Comparison of ENCODE assay signal across 26 cellular contexts in the genomic region with DNA sequence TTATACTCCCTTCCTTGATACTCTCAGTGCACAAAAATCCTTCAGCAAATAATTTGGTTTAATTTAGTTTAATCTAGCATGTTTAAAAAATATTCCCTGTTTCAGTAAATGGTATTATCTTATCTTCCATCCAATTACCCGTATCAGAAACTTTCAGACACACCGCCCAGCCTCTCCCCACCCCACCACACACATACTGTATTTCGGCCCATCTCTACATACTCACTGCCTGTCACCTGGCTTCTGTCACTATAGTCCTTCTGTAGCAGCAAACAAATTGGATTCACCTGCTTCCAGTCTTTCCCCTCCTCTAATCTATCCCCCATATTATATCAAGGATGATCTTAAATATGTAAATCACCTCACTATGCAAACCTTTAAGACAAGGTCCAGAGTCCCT.
"Had no signal": no experiment of that assay in that cellular context is flagged by ENCODE, and none has a peak within 500 bp of the region (broad histone marks: within the 10 kb centered on the region; RNA-seq: fewer than 3 reads in every experiment).

No MANE protein-coding gene starts in this region.

- H3K36me3 ChIP-seq: stomach, suprapubic skin, thoracic aorta, thyroid gland, tibial artery, tibial nerve, transverse colon, upper lobe of left lung, upper lobe of right lung, uterus, vagina had no signal

- H3K4me3 ChIP-seq: stomach, suprapubic skin, testis, thoracic aorta, thyroid gland, tibial artery, tibial nerve, transverse colon, upper lobe of left lung, upper lobe of right lung, uterus, vagina had no signal

- ATAC-seq: stimulated activated effector memory CD8-positive, alpha-beta T cell treated with anti-CD3 and anti-CD28 coated beads, Interleukin-12 subunit alpha, Interleukin-12 subunit beta, amount 100 ng/mL, for 72 hours; stimulated activated memory B cell treated with anti-CD40 and anti-IgM and Interleukin-4, amounts not matched to agents 10 μg/mL and 1 μg/mL and 100 μg/mL, for 72 hours; stimulated activated naive B cell treated with anti-CD40 and anti-IgM and Interleukin-4, amounts not matched to agents 10 μg/mL and 1 μg/mL and 100 μg/mL, for 72 hours; stimulated activated naive CD8-positive, alpha-beta T cell treated with anti-CD3 and anti-CD28 coated beads, Interleukin-15, amount 100 ng/mL, for 72 hours; stimulated activated naive CD8-positive, alpha-beta T cell treated with anti-CD3 and anti-CD28 coated beads, Interleukin-15, Interleukin-2, amounts not matched to agents 100 U/mL and 50 U/mL, for 24 hours; upper lobe of right lung had no signal

- DNase-seq: stimulated activated CD4-positive, alpha-beta T cell treated with anti-CD3 and anti-CD28 coated beads, Interleukin-2, amount 100 ng/mL, for 48 hours; stimulated activated CD4-positive, alpha-beta T cell treated with anti-CD3 and anti-CD28 coated beads, Interleukin-4, amount 100 ng/mL, for 1 hour; stimulated activated CD4-positive, alpha-beta T cell treated with anti-CD3 and anti-CD28 coated beads, Interleukin-4, amount 100 ng/mL, for 24 hours; stimulated activated CD4-positive, alpha-beta T cell treated with anti-CD3 and anti-CD28 coated beads, Interleukin-4, amount 100 ng/mL, for 4 hours; stimulated activated CD8-positive, alpha-beta memory T cell treated with anti-CD3 and anti-CD28 coated beads, Interleukin-4, amount 100 ng/mL, for 48 hours; stimulated activated naive B cell treated with anti-CD40 and anti-IgM and Interleukin-4, amounts not matched to agents 10 μg/mL and 1 μg/mL and 100 μg/mL, for 72 hours; stimulated activated naive CD4-positive, alpha-beta T cell; stimulated activated naive CD4-positive, alpha-beta T cell treated with Interleukin-2 at 50 U/mL for 16 hours; stimulated activated naive CD8-positive, alpha-beta T cell treated with anti-CD3 and anti-CD28 coated beads, Interleukin-15, amount 100 ng/mL, for 72 hours; stimulated activated naive CD8-positive, alpha-beta T cell treated with anti-CD3 and anti-CD28 coated beads, Interleukin-15, Interleukin-2, amounts not matched to agents 100 U/mL and 50 U/mL, for 24 hours; stomach; substantia nigra; testis; thyroid gland; tibial artery; transverse colon; trophoblast cell; upper lobe of left lung; upper lobe of right lung; uterus had no signal

- H3K4me1 ChIP-seq: suprapubic skin, testis, thyroid gland, upper lobe of left lung, upper lobe of right lung, uterus, vagina had no signal

- H3K9me3 ChIP-seq: stomach, suprapubic skin, testis, thoracic aorta, thyroid gland, tibial artery, tibial nerve, transverse colon, upper lobe of left lung, upper lobe of right lung, uterus, vagina had no signal

- H3K27me3 ChIP-seq: stomach, suprapubic skin, testis, thyroid gland, tibial artery, tibial nerve, transverse colon, upper lobe of left lung, upper lobe of right lung, uterus, vagina had no signal

- H3K27ac ChIP-seq: stomach, suprapubic skin, testis, thoracic aorta, thyroid gland, tibial artery, tibial nerve, transverse colon, upper lobe of left lung, upper lobe of right lung, uterus, vagina had no signal
